9 cellular contexts compared by ENCODE assay signal in the genomic region with DNA sequence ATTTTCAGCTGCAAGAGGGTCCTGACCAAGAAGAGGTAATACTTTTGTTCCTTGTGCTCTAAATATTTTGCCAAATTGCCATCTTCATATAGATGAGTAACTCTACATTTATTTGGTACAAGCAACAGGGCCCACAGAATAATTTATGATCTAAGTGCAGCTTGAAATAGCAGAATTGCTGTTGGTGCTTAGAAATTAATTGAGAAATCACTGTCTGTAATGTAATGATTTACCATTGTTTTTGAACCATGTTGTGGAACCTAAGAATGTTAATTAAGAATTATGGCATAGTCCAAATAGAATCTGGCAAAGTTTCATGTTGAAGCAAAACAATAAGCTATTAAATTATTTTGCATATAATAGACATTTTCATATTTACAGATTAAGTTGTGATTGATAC.
"Had no signal": no experiment of that assay in that cellular context is flagged by ENCODE, and none has a peak within 500 bp of the region (broad histone marks: within the 10 kb centered on the region; RNA-seq: fewer than 3 reads in every experiment).

No MANE protein-coding gene starts in this region.

- H3K36me3 ChIP-seq: HAP-1 had no signal

- H3K27me3 Mint-ChIP-seq: IgD-negative memory B cell had no signal

- H3K27ac ChIP-seq: GM23248, HL-60 had no signal

- H3K4me3 Mint-ChIP-seq: HFFc6, IgD-negative memory B cell had no signal

- DNase-seq: GM23248, H7, HFFc6, KG1 had no signal

- H3K4me1 ChIP-seq: HAP-1 had no signal

- FAIRE-seq: HepG2 had no signal

- H3K27ac Mint-ChIP-seq: HFFc6, IgD-negative memory B cell had no signal

- H3K9ac ChIP-seq: GM23248 had no signal

- H3K9me3 Mint-ChIP-seq: HFFc6, IgD-negative memory B cell had no signal

- H3K9me3 ChIP-seq: HAP-1 had no signal

- H2AFZ ChIP-seq: GM23248 had no signal

- ATAC-seq: HCT116, HepG2 had no signal

- H3K36me3 Mint-ChIP-seq: IgD-negative memory B cell had no signal

- H3K4me3 ChIP-seq: GM23248, HAP-1 had no signal

- H3K4me1 Mint-ChIP-seq: IgD-negative memory B cell had no signal
